ENCODE assay signal across 8 cellular contexts in genomic region chr1:54487571-54488050, GRCh38.
A peak's percentile ranks its signal among the peaks of the same experiment; 100 is the strongest.
DNase-seq lines count a peak whose midpoint lies in the region; ATAC-seq and TF ChIP-seq lines count a peak whose summit lies in the region.

No MANE protein-coding gene starts in this region.

- peaks cover 0 to 51% (median 23%) of the 10 kb centered on the region in 3 donors for H3K4me1 ChIP-seq in gastroesophageal sphincter

- no peak for ATAC-seq in activated T-cell treated with anti-CD3 and anti-CD28 coated beads, Interleukin-2, amount 50 U/mL, for 72 hours (replicated peaks in 1 of 2)
- ATAC-seq in gastroesophageal sphincter, result no peak
- no peak for ATAC-seq in GM18873 (IDR thresholded peaks at IDR 0.05; ENCODE audit: low FRiP score, unreplicated experiment)
- no peak for ATAC-seq in activated CD4-positive, CD25-positive, alpha-beta regulatory T cell treated with anti-CD3 and anti-CD28 coated beads, Interleukin-2, amount 50 U/mL, for 24 hours
- ATAC-seq in GM19455 (IDR thresholded peaks at IDR 0.05; ENCODE audit: unreplicated experiment), result no peak

- no peak for TF ChIP-seq POLR2A in gastroesophageal sphincter (IDR thresholded peaks at IDR 0.05)

- TF ChIP-seq CTCF in VCaP (conservative IDR thresholded peaks at IDR 0.05) (no peak), gastroesophageal sphincter (IDR thresholded peaks at IDR 0.05) (no peak)

- TF ChIP-seq EP300 in gastroesophageal sphincter (IDR thresholded peaks at IDR 0.05), result no peak

- H3K27ac Mint-ChIP-seq in activated T-cell treated with anti-CD3 and anti-CD28 coated beads, Interleukin-2, amount 50 U/mL, for 72 hours, result peak overlapping the region; percentile 78

- H3K4me3 ChIP-seq in gastroesophageal sphincter, result peak overlapping the region; percentile 7 to 65

- intact Hi-C loops in posterior cingulate gyrus (cut with DNase I), result loop anchor here (1.0 to 10.0 kb wide), 5 partner anchors 80 to 540 kb away; partner anchors contain the start of genes CYB5RL, IFT25, LRRC42 and MRPL37

- H3K9me3 ChIP-seq in gastroesophageal sphincter, result no peaks in the 10 kb centered on the region

- 14 to 15% methylated on average over 4 to 15 of the region's 21 CpGs for WGBS in gastroesophageal sphincter (ENCODE audit: low coverage in 1 of 2), 2 donors

- H3K9me3 Mint-ChIP-seq in activated T-cell treated with anti-CD3 and anti-CD28 coated beads, Interleukin-2, amount 50 U/mL, for 72 hours, result no peaks in the 10 kb centered on the region

- no peaks in the 10 kb centered on the region for H3K27me3 ChIP-seq in gastroesophageal sphincter

- H3K27ac ChIP-seq in VCaP (peak overlapping the region; percentile 92), gastroesophageal sphincter (peak overlapping the region; percentile 55 to 96 (median 90))

- H3K36me3 Mint-ChIP-seq in activated T-cell treated with anti-CD3 and anti-CD28 coated beads, Interleukin-2, amount 50 U/mL, for 72 hours (ENCODE audit: insufficient read depth in 2 of 2), result no peaks in the 10 kb centered on the region

- H3K27me3 Mint-ChIP-seq in activated T-cell treated with anti-CD3 and anti-CD28 coated beads, Interleukin-2, amount 50 U/mL, for 72 hours (ENCODE audit: low read depth), result peaks cover 18% of the 10 kb centered on the region

- DNase-seq in activated T-cell treated with anti-CD3 and anti-CD28 coated beads, Interleukin-2, amount 50 U/mL, for 72 hours, result peak; percentile 10 to 36
- DNase-seq in activated T-cell treated with anti-CD3 and anti-CD28 coated beads for 4 hours, result no peak
- DNase-seq in posterior cingulate gyrus, result peak in 9 of 10 donors; percentile 28 to 92 (median 58)

- no peaks in the 10 kb centered on the region for H3K36me3 ChIP-seq in gastroesophageal sphincter

- H3K4me1 Mint-ChIP-seq in activated T-cell treated with anti-CD3 and anti-CD28 coated beads, Interleukin-2, amount 50 U/mL, for 72 hours (ENCODE audit: low read depth), result peaks cover 36% of the 10 kb centered on the region

- H3K4me3 Mint-ChIP-seq in activated T-cell treated with anti-CD3 and anti-CD28 coated beads, Interleukin-2, amount 50 U/mL, for 72 hours, result peak overlapping the region; percentile 80 to 86
